Comparison of ENCODE assay signal across 16 cellular contexts in the genomic region with DNA sequence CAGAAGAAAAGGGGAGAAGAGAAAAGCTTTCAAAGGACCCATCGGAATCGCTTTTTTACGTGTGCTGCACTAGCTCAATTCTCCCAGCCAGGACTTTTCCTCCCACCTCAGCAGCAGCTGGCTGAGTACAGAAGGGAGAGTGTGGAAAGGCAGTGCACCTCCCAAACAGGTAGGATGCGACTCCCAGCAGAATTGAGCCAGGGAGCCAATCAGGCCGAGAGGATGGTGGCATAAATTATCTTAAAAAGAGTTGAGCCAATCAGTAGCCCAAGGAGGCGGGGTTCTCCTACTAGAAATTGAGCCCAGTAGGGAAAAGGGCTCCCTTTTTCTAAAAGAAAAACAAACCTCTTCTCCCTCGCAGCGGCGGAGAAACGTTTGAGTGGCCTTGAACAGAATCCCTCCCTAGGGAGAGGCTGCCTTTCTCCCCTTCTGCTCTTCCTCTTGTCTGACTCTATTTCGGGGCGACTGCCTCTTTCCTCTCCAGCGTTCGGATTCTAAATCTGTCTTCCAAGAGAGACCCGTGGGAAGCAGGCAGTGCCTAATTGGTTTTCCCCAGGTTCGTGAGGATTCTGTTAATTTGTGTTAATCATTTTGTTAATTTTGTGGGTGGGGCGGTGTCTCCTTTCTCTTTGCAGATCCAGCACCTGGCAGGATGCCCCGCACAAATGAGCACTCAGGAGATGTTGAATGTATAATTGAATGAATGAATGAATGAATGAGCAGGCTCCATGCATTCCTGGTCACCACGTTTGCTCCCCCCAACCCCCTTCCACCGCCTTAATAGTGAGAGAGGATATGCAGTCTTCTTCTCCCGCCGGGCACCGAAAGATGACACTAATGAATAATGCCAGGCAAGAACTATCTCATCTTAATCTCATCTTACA. TPM values are rescaled to one million over a fixed set of nuclear protein-coding genes. Genes with fewer than 3 reads are reported as not detected.
DNase-seq lines count a peak whose midpoint lies in the region; ATAC-seq, FAIRE-seq and TF ChIP-seq lines count a peak whose summit lies in the region.
"Had no signal": no experiment of that assay in that cellular context is flagged by ENCODE, and none has a peak within 500 bp of the region (broad histone marks: within the 10 kb centered on the region; RNA-seq: fewer than 3 reads in every experiment).

Gene GABRG1 (minus strand): TSS at position 183 of the 884 bp plus-strand sequence. CDS start 141 bp downstream, at position 42.

- H3K27me3 Mint-ChIP-seq in progenitor cell of endocrine pancreas, result peaks cover 51% of the 10 kb centered on the region
- H3K27me3 Mint-ChIP-seq: activated naive CD4-positive, alpha-beta T cell treated with anti-CD3 and anti-CD28 coated beads, Interleukin-2, amount 10 ng/mL, durations not matched to agents 7 days and 5 days; T-cell had no signal

- H3K36me3 Mint-ChIP-seq in progenitor cell of endocrine pancreas (ENCODE audit: insufficient read depth), result no peaks in the 10 kb centered on the region
- H3K36me3 Mint-ChIP-seq: activated naive CD4-positive, alpha-beta T cell treated with anti-CD3 and anti-CD28 coated beads, Interleukin-2, amount 10 ng/mL, durations not matched to agents 7 days and 5 days; T-cell had no signal

- TF ChIP-seq CTCF in progenitor cell of endocrine pancreas (IDR thresholded peaks at IDR 0.05; ENCODE audit: unreplicated experiment), result no peak

- ATAC-seq in GM19023 (IDR thresholded peaks at IDR 0.05; ENCODE audit: unreplicated experiment) (no peak), GM18873 (IDR thresholded peaks at IDR 0.05; ENCODE audit: low FRiP score, unreplicated experiment) (no peak)
- ATAC-seq: mucosa of descending colon, T-cell had no signal

- H3K4me3 Mint-ChIP-seq in progenitor cell of endocrine pancreas (ENCODE audit: low read depth), result peak within 1 kb of the TSS; percentile 33
- H3K4me3 Mint-ChIP-seq: activated naive CD4-positive, alpha-beta T cell treated with anti-CD3 and anti-CD28 coated beads, Interleukin-2, amount 10 ng/mL, durations not matched to agents 7 days and 5 days; T-cell had no signal

- H3K4me1 Mint-ChIP-seq in progenitor cell of endocrine pancreas (ENCODE audit: low read depth), result peaks cover 2% of the 10 kb centered on the region
- H3K4me1 Mint-ChIP-seq: activated naive CD4-positive, alpha-beta T cell treated with anti-CD3 and anti-CD28 coated beads, Interleukin-2, amount 10 ng/mL, durations not matched to agents 7 days and 5 days; T-cell had no signal

- no peaks in the 10 kb centered on the region for H3K9me3 ChIP-seq in HUES48 (ENCODE audit: control insufficient read depth, insufficient read depth, low read length)
- H3K9me3 ChIP-seq: mucosa of descending colon, spleen had no signal

- DNase-seq in SK-N-DZ (ENCODE audit: low spot score) (peak; percentile 22), progenitor cell of endocrine pancreas (ENCODE audit: low spot score, unreplicated experiment) (no peak), cerebellar nuclear complex (lab: John Stamatoyannopoulos, UW) (no peak), HTR-8/SVneo (ENCODE audit: insufficient read length, low spot score) (no peak)
- DNase-seq: activated CD4-positive, alpha-beta T cell treated with anti-CD3 and anti-CD28 coated beads, Interleukin-2, amount 50 U/mL, for 48 hours; activated naive CD4-positive, alpha-beta T cell treated with anti-CD3 and anti-CD28 coated beads, Interleukin-2, amount 10 ng/mL, durations not matched to agents 7 days and 5 days; DND-41; mucosa of descending colon; NK-92 treated with Interleukin-12 subunit alpha and Interleukin-12 subunit beta, amount 100 ng/mL, for 24 hours; spleen; T-cell had no signal

- peak within 1 kb of the TSS; percentile 64 for H3K4me3 ChIP-seq in HUES48 (ENCODE audit: low read depth, low read length)
- H3K4me3 ChIP-seq in iPS-11a (ENCODE audit: low read depth, low read length), result peak within 1 kb of the TSS; percentile 58
- H3K4me3 ChIP-seq: mucosa of descending colon had no signal

- H3K9ac ChIP-seq in HUES48 (ENCODE audit: low read depth, low read length), result no peak within 1 kb of the TSS

- no peak within 1 kb of the TSS for H3K27ac ChIP-seq in HUES48 (ENCODE audit: low read depth, low read length)
- H3K27ac ChIP-seq: spleen had no signal

- no peaks in the 10 kb centered on the region for H3K36me3 ChIP-seq in HUES48 (ENCODE audit: control insufficient read depth, insufficient read depth, low read length)
- H3K36me3 ChIP-seq: spleen had no signal

- no peak for FAIRE-seq in HTR-8/SVneo (lab: Jason Lieb, UNC)

- no peak within 1 kb of the TSS for H3K27ac Mint-ChIP-seq in progenitor cell of endocrine pancreas
- H3K27ac Mint-ChIP-seq: activated naive CD4-positive, alpha-beta T cell treated with anti-CD3 and anti-CD28 coated beads, Interleukin-2, amount 10 ng/mL, durations not matched to agents 7 days and 5 days; T-cell had no signal

- peaks cover 8% of the 10 kb centered on the region; the same call in 1 of the 2 replicates for H3K4me1 ChIP-seq in HUES48 (ENCODE audit: control insufficient read depth, insufficient read depth, low read length)
- H3K4me1 ChIP-seq: spleen had no signal

- no peaks in the 10 kb centered on the region; the same call in 1 of the 2 replicates for H3K27me3 ChIP-seq in HUES48 (ENCODE audit: control insufficient read depth, insufficient read depth, low read length)

- no peaks in the 10 kb centered on the region for H3K9me3 Mint-ChIP-seq in progenitor cell of endocrine pancreas (ENCODE audit: low read depth)
- H3K9me3 Mint-ChIP-seq: activated naive CD4-positive, alpha-beta T cell treated with anti-CD3 and anti-CD28 coated beads, Interleukin-2, amount 10 ng/mL, durations not matched to agents 7 days and 5 days had no signal

RNA-seq across cellular contexts. Expression of gene GABRG1, which starts in this region (rescaled TPM):
- not detected in 2 replicates for polyA plus RNA-seq in SK-N-DZ (2014; cell fraction: cytosol; rRNA removed)
- polyA plus RNA-seq in SK-N-DZ (2014; cell fraction: nucleus; rRNA removed), result not detected in 2 replicates
- not detected in 2 replicates for total RNA-seq in progenitor cell of endocrine pancreas
- total RNA-seq: LHCN-M2, T-cell had no signal
